34 cellular contexts compared by ENCODE assay signal in genomic region chr3:127258733-127259132, GRCh38. TPM values are rescaled to one million over a fixed set of nuclear protein-coding genes. Genes with fewer than 3 reads are reported as not detected.
"Had no signal": no experiment of that assay in that cellular context is flagged by ENCODE, and none has a peak within 500 bp of the region (broad histone marks: within the 10 kb centered on the region; RNA-seq: fewer than 3 reads in every experiment).

No MANE protein-coding gene starts in this region.

- H3K27ac ChIP-seq: neural progenitor cell, neutrophil, pancreas, prostate gland, right lobe of liver, sigmoid colon, skin epidermis, spleen, suprapubic skin, testis, tibial artery, transverse colon, upper lobe of right lung, uterus had no signal

- H3K4me2 ChIP-seq: neural progenitor cell, smooth muscle cell had no signal

- H3K4me1 ChIP-seq: neural progenitor cell, pancreas, prostate gland, right lobe of liver, sigmoid colon, spleen, suprapubic skin, testis, tibial artery, transverse colon, upper lobe of right lung, uterus had no signal

- H3K4me3 ChIP-seq: neural progenitor cell, pancreas, prostate gland, right lobe of liver, sigmoid colon, skin epidermis, smooth muscle cell, spleen, suprapubic skin, testis, tibial artery, transverse colon, upper lobe of right lung, uterus had no signal

- H3K36me3 ChIP-seq: neural progenitor cell, neutrophil, pancreas, prostate gland, right lobe of liver, sigmoid colon, spleen, suprapubic skin, tibial artery, transverse colon, upper lobe of right lung, uterus had no signal

- FAIRE-seq: pancreas had no signal

- H3K27me3 ChIP-seq: neural progenitor cell, neutrophil, pancreas, right lobe of liver, sigmoid colon, suprapubic skin, testis, transverse colon, upper lobe of right lung, uterus had no signal

- H3K9ac ChIP-seq: neural progenitor cell had no signal

- DNase-seq: naive thymus-derived CD4-positive, alpha-beta T cell; natural killer cell; occipital lobe; pancreas; right cardiac atrium; right lobe of liver; sigmoid colon; spleen; stimulated activated CD4-positive, alpha-beta T cell treated with anti-CD3 and anti-CD28 coated beads, Interleukin-12 subunit alpha, Interleukin-12 subunit beta, amount 100 ng/mL, for 4 hours; stimulated activated CD4-positive, alpha-beta T cell treated with anti-CD3 and anti-CD28 coated beads, Interleukin-1b, Interleukin-23, amount 100 ng/mL, for 48 hours; stimulated activated CD4-positive, alpha-beta T cell treated with anti-CD3 and anti-CD28 coated beads, Interleukin-4, amount 100 ng/mL, for 1 hour; stimulated activated CD4-positive, alpha-beta T cell treated with anti-CD3 and anti-CD28 coated beads, Interleukin-4, amount 100 ng/mL, for 4 hours; stimulated activated CD8-positive, alpha-beta memory T cell treated with anti-CD3 and anti-CD28 coated beads, Interleukin-4, amount 100 ng/mL, for 48 hours; stimulated activated naive CD4-positive, alpha-beta T cell; stimulated activated naive CD8-positive, alpha-beta T cell treated with anti-CD3 and anti-CD28 coated beads, Interleukin-15, amount 100 ng/mL, for 72 hours; stimulated activated naive CD8-positive, alpha-beta T cell treated with anti-CD3 and anti-CD28 coated beads, Interleukin-15, Interleukin-2, amounts not matched to agents 100 U/mL and 50 U/mL, for 24 hours; substantia nigra; testis; tibial artery; transverse colon; upper lobe of right lung; uterus had no signal

- H2AFZ ChIP-seq: neural progenitor cell had no signal

- H3K9me3 ChIP-seq: neutrophil, pancreas, prostate gland, right lobe of liver, sigmoid colon, spleen, suprapubic skin, testis, tibial artery, transverse colon, upper lobe of right lung, uterus had no signal

- ATAC-seq: naive thymus-derived CD4-positive, alpha-beta T cell; natural killer cell; pancreas; right cardiac atrium; right lobe of liver; stimulated activated memory B cell treated with anti-CD40 and anti-IgM and Interleukin-4, amounts not matched to agents 10 μg/mL and 1 μg/mL and 100 μg/mL, for 72 hours; stimulated activated naive CD8-positive, alpha-beta T cell treated with anti-CD3 and anti-CD28 coated beads, Interleukin-15, amount 100 ng/mL, for 72 hours; stimulated activated naive CD8-positive, alpha-beta T cell treated with anti-CD3 and anti-CD28 coated beads, Interleukin-15, Interleukin-2, amounts not matched to agents 100 U/mL and 50 U/mL, for 24 hours; upper lobe of right lung had no signal

RNA-seq across cellular contexts. Expression of gene PRR20G, which starts 29.1 kb away (rescaled TPM):
- total RNA-seq: naive thymus-derived CD4-positive, alpha-beta T cell; natural killer cell; occipital lobe; osteoblast; pancreas; posterior vena cava; pulmonary artery endothelial cell; right cardiac atrium; right lobe of liver; sigmoid colon; smooth muscle cell; spleen; suprapubic skin; transverse colon; upper lobe of right lung; urinary bladder; uterus had no signal
- polyA plus RNA-seq: naive thymus-derived CD4-positive, alpha-beta T cell; neural cell; pancreas; right cardiac atrium; sigmoid colon; smooth muscle cell; spleen; urinary bladder had no signal
